ENCODE assay signal across 8 cellular contexts in genomic region chr4:88033309-88033708, GRCh38. TPM values are rescaled to one million over a fixed set of nuclear protein-coding genes. Genes with fewer than 3 reads are reported as not detected.
DNase-seq lines count a peak whose midpoint lies in the region; ATAC-seq lines count a peak whose summit lies in the region.

No MANE protein-coding gene starts in this region.

- peaks cover 5% of the 10 kb centered on the region for H3K4me1 Mint-ChIP-seq in activated T-cell treated with anti-CD3 and anti-CD28 coated beads, Interleukin-2, amount 50 U/mL, for 4 hours (ENCODE audit: low read depth)
- H3K4me1 Mint-ChIP-seq in activated CD8-positive, alpha-beta T cell treated with anti-CD3 and anti-CD28 coated beads, Interleukin-2, amount 10 ng/mL, durations not matched to agents 7 days and 5 days (ENCODE audit: low read depth) = no peaks in the 10 kb centered on the region

- H3K4me3 Mint-ChIP-seq in activated T-cell treated with anti-CD3 and anti-CD28 coated beads, Interleukin-2, amount 50 U/mL, for 4 hours = no peak overlapping the region
- no peak overlapping the region for H3K4me3 Mint-ChIP-seq in activated CD8-positive, alpha-beta T cell treated with anti-CD3 and anti-CD28 coated beads, Interleukin-2, amount 10 ng/mL, durations not matched to agents 7 days and 5 days

- intact Hi-C loops in posterior cingulate gyrus (cut with DNase I) = loop anchor here (5.0 kb wide), 1 partner anchor 179 kb away; no protein-coding TSS in a partner anchor

- H3K27me3 Mint-ChIP-seq in activated T-cell treated with anti-CD3 and anti-CD28 coated beads, Interleukin-2, amount 50 U/mL, for 4 hours (ENCODE audit: low read depth) = no peaks in the 10 kb centered on the region
- no peaks in the 10 kb centered on the region for H3K27me3 Mint-ChIP-seq in activated CD8-positive, alpha-beta T cell treated with anti-CD3 and anti-CD28 coated beads, Interleukin-2, amount 10 ng/mL, durations not matched to agents 7 days and 5 days (ENCODE audit: low read depth)

- CTCF ChIA-PET in activated CD8-positive, alpha-beta T cell treated with anti-CD3 and anti-CD28 coated beads, Interleukin-2, amount 10 ng/mL, durations not matched to agents 7 days and 5 days (lab: Charles Lee) = interaction anchor here (0.6 to 4.3 kb wide), 22 partner anchors 10 to 484 kb away, joined by 3 to 92 read pairs (median 3); partner anchors contain the start of gene ABCG2

- H3K9me3 Mint-ChIP-seq in activated T-cell treated with anti-CD3 and anti-CD28 coated beads, Interleukin-2, amount 50 U/mL, for 4 hours = no peaks in the 10 kb centered on the region
- no peaks in the 10 kb centered on the region for H3K9me3 Mint-ChIP-seq in activated CD8-positive, alpha-beta T cell treated with anti-CD3 and anti-CD28 coated beads, Interleukin-2, amount 10 ng/mL, durations not matched to agents 7 days and 5 days (ENCODE audit: insufficient read depth)

- ATAC-seq in activated T-cell treated with anti-CD3 and anti-CD28 coated beads, Interleukin-2, amount 50 U/mL, for 4 hours = no peak
- peak; percentile 60 for ATAC-seq in HG02571 (IDR thresholded peaks at IDR 0.05; ENCODE audit: unreplicated experiment)
- ATAC-seq in activated CD8-positive, alpha-beta T cell treated with anti-CD3 and anti-CD28 coated beads, Interleukin-2, amount 10 ng/mL, durations not matched to agents 7 days and 5 days = peak; percentile 57

- peak; percentile 9 for DNase-seq in activated T-cell treated with anti-CD3 and anti-CD28 coated beads, Interleukin-2, amount 50 U/mL, for 4 hours
- no peak for DNase-seq in activated T-cell treated with anti-CD3 and anti-CD28 coated beads, Interleukin-2, amount 50 U/mL, for 1 hour
- DNase-seq in NCI-H2171 (lab: John Stamatoyannopoulos, UW) (peak; percentile 6), foreskin melanocyte (peak; percentile 50), pons (ENCODE audit: low spot score) (peak; percentile 71), posterior cingulate gyrus (no peak)
- peak; percentile 61 for DNase-seq in activated CD8-positive, alpha-beta T cell treated with anti-CD3 and anti-CD28 coated beads, Interleukin-2, amount 10 ng/mL, durations not matched to agents 7 days and 5 days

- no peak overlapping the region for H3K27ac Mint-ChIP-seq in activated CD8-positive, alpha-beta T cell treated with anti-CD3 and anti-CD28 coated beads, Interleukin-2, amount 10 ng/mL, durations not matched to agents 7 days and 5 days

- POLR2A ChIA-PET in activated CD8-positive, alpha-beta T cell treated with anti-CD3 and anti-CD28 coated beads, Interleukin-2, amount 10 ng/mL, durations not matched to agents 7 days and 5 days (lab: Charles Lee) = interaction anchor here (0.6 kb wide), 1 partner anchor 90 kb away, joined by 3 read pairs; no protein-coding TSS in a partner anchor

- peaks cover 10% of the 10 kb centered on the region for H3K36me3 Mint-ChIP-seq in activated T-cell treated with anti-CD3 and anti-CD28 coated beads, Interleukin-2, amount 50 U/mL, for 4 hours (ENCODE audit: insufficient read depth)
- H3K36me3 Mint-ChIP-seq in activated CD8-positive, alpha-beta T cell treated with anti-CD3 and anti-CD28 coated beads, Interleukin-2, amount 10 ng/mL, durations not matched to agents 7 days and 5 days (ENCODE audit: low read depth) = peaks cover 13% of the 10 kb centered on the region

RNA-seq across cellular contexts. Expression of gene PKD2, which starts 25.9 kb away (rescaled TPM):
- total RNA-seq in activated T-cell treated with anti-CD3 and anti-CD28 coated beads, Interleukin-2, amount 50 U/mL, for 4 hours = 1 to 10 TPM; 2.8 to 6.0 (median 4.2) TPM
- total RNA-seq in activated CD8-positive, alpha-beta T cell treated with anti-CD3 and anti-CD28 coated beads, Interleukin-2, amount 10 ng/mL, durations not matched to agents 7 days and 5 days = 1 to 10 TPM; 7.4 to 7.7 TPM

RNA-seq across cellular contexts. Expression of gene SPP1, which starts 57.8 kb away (rescaled TPM):
- total RNA-seq in activated T-cell treated with anti-CD3 and anti-CD28 coated beads, Interleukin-2, amount 50 U/mL, for 4 hours = under 1 TPM; 0.63 to 0.87 (median 0.81) TPM
- total RNA-seq in activated CD8-positive, alpha-beta T cell treated with anti-CD3 and anti-CD28 coated beads, Interleukin-2, amount 10 ng/mL, durations not matched to agents 7 days and 5 days = not detected

Comparison
In these comparisons a context has a peak if more than half of its experiments do, and no peak if none do; other contexts are left out.
1. DNase-seq: peak in activated T-cell treated with anti-CD3 and anti-CD28 coated beads, Interleukin-2, amount 50 U/mL, for 4 hours (single experiment), NCI-H2171 (single experiment), activated CD8-positive, alpha-beta T cell treated with anti-CD3 and anti-CD28 coated beads, Interleukin-2, amount 10 ng/mL, durations not matched to agents 7 days and 5 days (single experiment), foreskin melanocyte (single experiment) and pons (single experiment); none in activated T-cell treated with anti-CD3 and anti-CD28 coated beads, Interleukin-2, amount 50 U/mL, for 1 hour (single experiment) and posterior cingulate gyrus (0 of 10).
2. ATAC-seq: peak in HG02571 (single experiment) and activated CD8-positive, alpha-beta T cell treated with anti-CD3 and anti-CD28 coated beads, Interleukin-2, amount 10 ng/mL, durations not matched to agents 7 days and 5 days (single experiment); none in activated T-cell treated with anti-CD3 and anti-CD28 coated beads, Interleukin-2, amount 50 U/mL, for 4 hours (0 of 2).